Comparison of ENCODE assay signal across 11 cellular contexts in genomic region chr11:88229303-88229702, GRCh38. TPM values are rescaled to one million over a fixed set of nuclear protein-coding genes. Genes with fewer than 3 reads are reported as not detected.
"Had no signal": no experiment of that assay in that cellular context is flagged by ENCODE, and none has a peak within 500 bp of the region (broad histone marks: within the 10 kb centered on the region; RNA-seq: fewer than 3 reads in every experiment).

No MANE protein-coding gene starts in this region.

- ATAC-seq: GM23338, HCT116, HepG2 had no signal

- H3K27ac Mint-ChIP-seq: GM23338, HFFc6 had no signal

- H3K27ac ChIP-seq: HL-60 had no signal

- H3K4me3 ChIP-seq: GM23338, HAP-1 had no signal

- DNase-seq: HFFc6, KG1 had no signal

- H3K9me3 ChIP-seq: HAP-1 had no signal

- H3K36me3 ChIP-seq: HAP-1 had no signal

- H3K4me1 ChIP-seq: HAP-1 had no signal

- FAIRE-seq: H1, H54, HepG2 had no signal

RNA-seq across cellular contexts. Expression of gene RAB38, which starts 54.1 kb away (rescaled TPM):
- total RNA-seq: HT1080 had no signal
- polyA plus RNA-seq: IgD-negative memory B cell had no signal
